In the genomic region with DNA sequence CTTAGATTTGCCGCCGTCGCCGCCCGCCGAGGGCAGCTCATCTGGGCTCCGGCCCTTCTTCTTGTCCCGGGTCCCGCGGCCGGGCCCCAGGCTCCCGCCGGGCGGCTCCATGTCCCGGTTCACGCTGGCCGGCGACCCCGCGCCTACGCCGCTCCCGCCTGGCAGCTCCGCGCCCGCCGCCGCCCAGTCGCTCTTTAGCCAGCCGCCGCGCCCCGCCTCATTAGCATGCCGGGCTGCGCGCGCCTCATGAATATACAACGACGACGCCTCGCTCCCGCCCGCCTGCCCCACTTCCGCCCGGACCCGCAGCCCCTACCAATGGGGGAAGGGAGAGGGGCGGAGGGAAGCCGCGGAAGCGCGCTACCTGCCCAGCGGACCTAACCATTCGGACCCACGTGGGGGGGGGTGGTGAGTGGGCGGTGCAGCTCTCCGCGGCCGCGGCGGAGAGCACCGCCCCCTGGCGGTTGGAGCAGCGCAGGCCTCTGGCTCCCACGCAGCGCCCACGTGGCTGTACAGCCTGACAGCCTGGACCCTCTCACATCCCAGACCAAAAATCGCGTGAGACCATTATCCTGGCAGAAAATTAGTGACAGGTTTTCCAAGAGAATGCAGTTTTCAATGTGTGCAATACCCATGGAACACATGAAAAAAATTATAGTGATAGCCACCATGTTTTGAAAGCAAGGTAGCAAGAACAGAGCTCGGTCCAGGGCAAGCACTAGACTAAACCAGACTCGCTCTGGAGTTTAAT, we compare ENCODE assay signal across 1 cellular context.
A peak's percentile ranks its signal among the peaks of the same experiment; 100 is the strongest.
TF ChIP-seq lines count a peak whose summit lies in the region.

A gene (minus strand): TSS at position 197 of the 751 bp plus-strand sequence. CDS start 86 bp downstream, at position 111.

TF ChIP-seq in HepG2, 621 proteins besides CTCF, POLR2A, EP300 and RAD21 (continued from another document and continues in another):
- TF ChIP-seq, protein P1, sequence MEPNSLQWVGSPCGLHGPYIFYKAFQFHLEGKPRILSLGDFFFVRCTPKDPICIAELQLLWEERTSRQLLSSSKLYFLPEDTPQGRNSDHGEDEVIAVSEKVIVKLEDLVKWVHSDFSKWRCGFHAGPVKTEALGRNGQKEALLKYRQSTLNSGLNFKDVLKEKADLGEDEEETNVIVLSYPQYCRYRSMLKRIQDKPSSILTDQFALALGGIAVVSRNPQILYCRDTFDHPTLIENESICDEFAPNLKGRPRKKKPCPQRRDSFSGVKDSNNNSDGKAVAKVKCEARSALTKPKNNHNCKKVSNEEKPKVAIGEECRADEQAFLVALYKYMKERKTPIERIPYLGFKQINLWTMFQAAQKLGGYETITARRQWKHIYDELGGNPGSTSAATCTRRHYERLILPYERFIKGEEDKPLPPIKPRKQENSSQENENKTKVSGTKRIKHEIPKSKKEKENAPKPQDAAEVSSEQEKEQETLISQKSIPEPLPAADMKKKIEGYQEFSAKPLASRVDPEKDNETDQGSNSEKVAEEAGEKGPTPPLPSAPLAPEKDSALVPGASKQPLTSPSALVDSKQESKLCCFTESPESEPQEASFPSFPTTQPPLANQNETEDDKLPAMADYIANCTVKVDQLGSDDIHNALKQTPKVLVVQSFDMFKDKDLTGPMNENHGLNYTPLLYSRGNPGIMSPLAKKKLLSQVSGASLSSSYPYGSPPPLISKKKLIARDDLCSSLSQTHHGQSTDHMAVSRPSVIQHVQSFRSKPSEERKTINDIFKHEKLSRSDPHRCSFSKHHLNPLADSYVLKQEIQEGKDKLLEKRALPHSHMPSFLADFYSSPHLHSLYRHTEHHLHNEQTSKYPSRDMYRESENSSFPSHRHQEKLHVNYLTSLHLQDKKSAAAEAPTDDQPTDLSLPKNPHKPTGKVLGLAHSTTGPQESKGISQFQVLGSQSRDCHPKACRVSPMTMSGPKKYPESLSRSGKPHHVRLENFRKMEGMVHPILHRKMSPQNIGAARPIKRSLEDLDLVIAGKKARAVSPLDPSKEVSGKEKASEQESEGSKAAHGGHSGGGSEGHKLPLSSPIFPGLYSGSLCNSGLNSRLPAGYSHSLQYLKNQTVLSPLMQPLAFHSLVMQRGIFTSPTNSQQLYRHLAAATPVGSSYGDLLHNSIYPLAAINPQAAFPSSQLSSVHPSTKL (CRISPR knock-in tag; IDR thresholded peaks at IDR 0.05) = peak; percentile 77
- TF ChIP-seq SRSF4 (IDR thresholded peaks at IDR 0.05; ENCODE audit: low read depth, low read length, poor library complexity, severe bottlenecking) (no peak), CBX5 (CRISPR knock-in tag; IDR thresholded peaks at IDR 0.05; ENCODE audit: borderline replicate concordance) (peak; percentile 80; the same call in 1 of the 2 replicates), ZNF709 (CRISPR knock-in tag; IDR thresholded peaks at IDR 0.05) (peak; percentile 75), ATF7 (IDR thresholded peaks at IDR 0.05) (peak; percentile 36; the same call in 1 of the 2 replicates), ATF7 (CRISPR knock-in tag; IDR thresholded peaks at IDR 0.05) (no peak), ZNF343 (CRISPR knock-in tag; IDR thresholded peaks at IDR 0.05) (no peak), ZNF468 (CRISPR knock-in tag; IDR thresholded peaks at IDR 0.05) (no peak), FOSL2 (CRISPR knock-in tag; IDR thresholded peaks at IDR 0.05) (peak; percentile 60), MXD4 (CRISPR knock-in tag; IDR thresholded peaks at IDR 0.05) (peak; percentile 98), TSC22D2 (CRISPR knock-in tag; IDR thresholded peaks at IDR 0.05; ENCODE audit: borderline replicate concordance) (no peak), CCDC6 (CRISPR knock-in tag; IDR thresholded peaks at IDR 0.05) (peak; percentile 97), ZNF382 (CRISPR knock-in tag; IDR thresholded peaks at IDR 0.05; ENCODE audit: borderline replicate concordance) (no peak), ZMYM3 (CRISPR knock-in tag; IDR thresholded peaks at IDR 0.05) (no peak), RAD51 (IDR thresholded peaks at IDR 0.05; ENCODE audit: borderline replicate concordance) (no peak), SSRP1 (CRISPR knock-in tag; IDR thresholded peaks at IDR 0.05) (no peak), ZNF556 (CRISPR knock-in tag; IDR thresholded peaks at IDR 0.05; ENCODE audit: borderline replicate concordance) (peak; percentile 65; the same call in 1 of the 2 replicates), ZNF235 (CRISPR knock-in tag; IDR thresholded peaks at IDR 0.05; ENCODE audit: borderline replicate concordance) (peak; percentile 48; the same call in 1 of the 2 replicates), NR3C1 (CRISPR knock-in tag; IDR thresholded peaks at IDR 0.05) (no peak), ELF4 (CRISPR knock-in tag; IDR thresholded peaks at IDR 0.05; ENCODE audit: borderline replicate concordance) (peak; percentile 74; the same call in 1 of the 2 replicates), ZNF780A (CRISPR knock-in tag; IDR thresholded peaks at IDR 0.05) (no peak), TAF1 (CRISPR knock-in tag; IDR thresholded peaks at IDR 0.05) (peak; percentile 64; the same call in 1 of the 2 replicates), ZNF83 (CRISPR knock-in tag; IDR thresholded peaks at IDR 0.05; ENCODE audit: borderline replicate concordance) (no peak), HOXA5 (CRISPR knock-in tag; IDR thresholded peaks at IDR 0.05) (peak; percentile 70; the same call in 1 of the 2 replicates), ARNTL (CRISPR knock-in tag; IDR thresholded peaks at IDR 0.05) (peak; percentile 82), ZNF615 (CRISPR knock-in tag; IDR thresholded peaks at IDR 0.05; ENCODE audit: borderline replicate concordance) (no peak), EED (CRISPR knock-in tag; IDR thresholded peaks at IDR 0.05) (no peak), HOXA3 (CRISPR knock-in tag; IDR thresholded peaks at IDR 0.05) (peak; percentile 86), ONECUT2 (CRISPR knock-in tag; IDR thresholded peaks at IDR 0.05) (no peak), MTA3 (CRISPR knock-in tag; IDR thresholded peaks at IDR 0.05) (no peak), ZZZ3 (CRISPR knock-in tag; IDR thresholded peaks at IDR 0.05; ENCODE audit: borderline replicate concordance) (peak; percentile 57; the same call in 1 of the 2 replicates), TGIF2 (CRISPR knock-in tag; IDR thresholded peaks at IDR 0.05) (peak; percentile 90), DR1 (CRISPR knock-in tag; IDR thresholded peaks at IDR 0.05) (0 out of 2 replicates have a peak, but pooled peaks have one; percentile 39), CHD2 (IDR thresholded peaks at IDR 0.05; ENCODE audit: low read depth, low read length) (peak; percentile 63; the same call in 1 of the 2 replicates)
- TF ChIP-seq, protein P2, sequence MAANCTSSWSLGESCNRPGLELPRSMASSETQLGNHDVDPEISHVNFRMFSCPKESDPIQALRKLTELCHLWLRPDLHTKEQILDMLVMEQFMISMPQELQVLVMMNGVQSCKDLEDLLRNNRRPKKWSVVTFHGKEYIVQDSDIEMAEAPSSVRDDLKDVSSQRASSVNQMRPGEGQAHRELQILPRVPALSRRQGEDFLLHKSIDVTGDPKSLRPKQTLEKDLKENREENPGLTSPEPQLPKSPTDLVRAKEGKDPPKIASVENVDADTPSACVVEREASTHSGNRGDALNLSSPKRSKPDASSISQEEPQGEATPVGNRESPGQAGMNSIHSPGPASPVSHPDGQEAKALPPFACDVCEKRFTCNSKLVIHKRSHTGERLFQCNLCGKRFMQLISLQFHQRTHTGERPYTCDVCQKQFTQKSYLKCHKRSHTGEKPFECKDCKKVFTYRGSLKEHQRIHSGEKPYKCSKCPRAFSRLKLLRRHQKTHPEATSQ (CRISPR knock-in tag; IDR thresholded peaks at IDR 0.05; ENCODE audit: borderline replicate concordance) = peak; percentile 60; the same call in 1 of the 2 replicates
- TF ChIP-seq, protein P3, sequence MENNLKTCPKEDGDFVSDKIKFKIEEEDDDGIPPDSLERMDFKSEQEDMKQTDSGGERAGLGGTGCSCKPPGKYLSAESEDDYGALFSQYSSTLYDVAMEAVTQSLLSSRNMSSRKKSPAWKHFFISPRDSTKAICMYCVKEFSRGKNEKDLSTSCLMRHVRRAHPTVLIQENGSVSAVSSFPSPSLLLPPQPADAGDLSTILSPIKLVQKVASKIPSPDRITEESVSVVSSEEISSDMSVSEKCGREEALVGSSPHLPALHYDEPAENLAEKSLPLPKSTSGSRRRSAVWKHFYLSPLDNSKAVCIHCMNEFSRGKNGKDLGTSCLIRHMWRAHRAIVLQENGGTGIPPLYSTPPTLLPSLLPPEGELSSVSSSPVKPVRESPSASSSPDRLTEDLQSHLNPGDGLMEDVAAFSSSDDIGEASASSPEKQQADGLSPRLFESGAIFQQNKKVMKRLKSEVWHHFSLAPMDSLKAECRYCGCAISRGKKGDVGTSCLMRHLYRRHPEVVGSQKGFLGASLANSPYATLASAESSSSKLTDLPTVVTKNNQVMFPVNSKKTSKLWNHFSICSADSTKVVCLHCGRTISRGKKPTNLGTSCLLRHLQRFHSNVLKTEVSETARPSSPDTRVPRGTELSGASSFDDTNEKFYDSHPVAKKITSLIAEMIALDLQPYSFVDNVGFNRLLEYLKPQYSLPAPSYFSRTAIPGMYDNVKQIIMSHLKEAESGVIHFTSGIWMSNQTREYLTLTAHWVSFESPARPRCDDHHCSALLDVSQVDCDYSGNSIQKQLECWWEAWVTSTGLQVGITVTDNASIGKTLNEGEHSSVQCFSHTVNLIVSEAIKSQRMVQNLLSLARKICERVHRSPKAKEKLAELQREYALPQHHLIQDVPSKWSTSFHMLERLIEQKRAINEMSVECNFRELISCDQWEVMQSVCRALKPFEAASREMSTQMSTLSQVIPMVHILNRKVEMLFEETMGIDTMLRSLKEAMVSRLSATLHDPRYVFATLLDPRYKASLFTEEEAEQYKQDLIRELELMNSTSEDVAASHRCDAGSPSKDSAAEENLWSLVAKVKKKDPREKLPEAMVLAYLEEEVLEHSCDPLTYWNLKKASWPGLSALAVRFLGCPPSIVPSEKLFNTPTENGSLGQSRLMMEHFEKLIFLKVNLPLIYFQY (CRISPR knock-in tag; IDR thresholded peaks at IDR 0.05; ENCODE audit: borderline replicate concordance) = no peak
- TF ChIP-seq, protein P4, sequence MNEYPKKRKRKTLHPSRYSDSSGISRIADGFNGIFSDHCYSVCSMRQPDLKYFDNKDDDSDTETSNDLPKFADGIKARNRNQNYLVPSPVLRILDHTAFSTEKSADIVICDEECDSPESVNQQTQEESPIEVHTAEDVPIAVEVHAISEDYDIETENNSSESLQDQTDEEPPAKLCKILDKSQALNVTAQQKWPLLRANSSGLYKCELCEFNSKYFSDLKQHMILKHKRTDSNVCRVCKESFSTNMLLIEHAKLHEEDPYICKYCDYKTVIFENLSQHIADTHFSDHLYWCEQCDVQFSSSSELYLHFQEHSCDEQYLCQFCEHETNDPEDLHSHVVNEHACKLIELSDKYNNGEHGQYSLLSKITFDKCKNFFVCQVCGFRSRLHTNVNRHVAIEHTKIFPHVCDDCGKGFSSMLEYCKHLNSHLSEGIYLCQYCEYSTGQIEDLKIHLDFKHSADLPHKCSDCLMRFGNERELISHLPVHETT (CRISPR knock-in tag; conservative IDR thresholded peaks at IDR 0.05) = peak; percentile 66; the same call in 1 of the 2 replicates
- TF ChIP-seq, protein P5, sequence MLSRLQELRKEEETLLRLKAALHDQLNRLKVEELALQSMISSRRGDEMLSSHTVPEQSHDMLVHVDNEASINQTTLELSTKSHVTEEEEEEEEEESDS (CRISPR knock-in tag; IDR thresholded peaks at IDR 0.05; ENCODE audit: borderline replicate concordance) = no peak
- TF ChIP-seq, protein P6, sequence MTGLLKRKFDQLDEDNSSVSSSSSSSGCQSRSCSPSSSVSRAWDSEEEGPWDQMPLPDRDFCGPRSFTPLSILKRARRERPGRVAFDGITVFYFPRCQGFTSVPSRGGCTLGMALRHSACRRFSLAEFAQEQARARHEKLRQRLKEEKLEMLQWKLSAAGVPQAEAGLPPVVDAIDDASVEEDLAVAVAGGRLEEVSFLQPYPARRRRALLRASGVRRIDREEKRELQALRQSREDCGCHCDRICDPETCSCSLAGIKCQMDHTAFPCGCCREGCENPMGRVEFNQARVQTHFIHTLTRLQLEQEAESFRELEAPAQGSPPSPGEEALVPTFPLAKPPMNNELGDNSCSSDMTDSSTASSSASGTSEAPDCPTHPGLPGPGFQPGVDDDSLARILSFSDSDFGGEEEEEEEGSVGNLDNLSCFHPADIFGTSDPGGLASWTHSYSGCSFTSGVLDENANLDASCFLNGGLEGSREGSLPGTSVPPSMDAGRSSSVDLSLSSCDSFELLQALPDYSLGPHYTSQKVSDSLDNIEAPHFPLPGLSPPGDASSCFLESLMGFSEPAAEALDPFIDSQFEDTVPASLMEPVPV (CRISPR knock-in tag; IDR thresholded peaks at IDR 0.05) = no peak
- TF ChIP-seq, protein P7, sequence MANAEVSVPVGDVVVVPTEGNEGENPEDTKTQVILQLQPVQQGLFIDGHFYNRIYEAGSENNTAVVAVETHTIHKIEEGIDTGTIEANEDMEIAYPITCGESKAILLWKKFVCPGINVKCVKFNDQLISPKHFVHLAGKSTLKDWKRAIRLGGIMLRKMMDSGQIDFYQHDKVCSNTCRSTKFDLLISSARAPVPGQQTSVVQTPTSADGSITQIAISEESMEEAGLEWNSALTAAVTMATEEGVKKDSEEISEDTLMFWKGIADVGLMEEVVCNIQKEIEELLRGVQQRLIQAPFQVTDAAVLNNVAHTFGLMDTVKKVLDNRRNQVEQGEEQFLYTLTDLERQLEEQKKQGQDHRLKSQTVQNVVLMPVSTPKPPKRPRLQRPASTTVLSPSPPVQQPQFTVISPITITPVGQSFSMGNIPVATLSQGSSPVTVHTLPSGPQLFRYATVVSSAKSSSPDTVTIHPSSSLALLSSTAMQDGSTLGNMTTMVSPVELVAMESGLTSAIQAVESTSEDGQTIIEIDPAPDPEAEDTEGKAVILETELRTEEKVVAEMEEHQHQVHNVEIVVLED (CRISPR knock-in tag; IDR thresholded peaks at IDR 0.05; ENCODE audit: borderline replicate concordance) = peak; percentile 93
- TF ChIP-seq, protein P8, sequence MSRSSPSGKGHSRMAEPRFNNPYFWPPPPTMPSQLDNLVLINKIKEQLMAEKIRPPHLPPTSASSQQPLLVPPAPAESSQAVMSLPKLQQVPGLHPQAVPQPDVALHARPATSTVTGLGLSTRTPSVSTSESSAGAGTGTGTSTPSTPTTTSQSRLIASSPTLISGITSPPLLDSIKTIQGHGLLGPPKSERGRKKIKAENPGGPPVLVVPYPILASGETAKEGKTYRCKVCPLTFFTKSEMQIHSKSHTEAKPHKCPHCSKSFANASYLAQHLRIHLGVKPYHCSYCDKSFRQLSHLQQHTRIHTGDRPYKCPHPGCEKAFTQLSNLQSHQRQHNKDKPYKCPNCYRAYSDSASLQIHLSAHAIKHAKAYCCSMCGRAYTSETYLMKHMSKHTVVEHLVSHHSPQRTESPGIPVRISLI (CRISPR knock-in tag; IDR thresholded peaks at IDR 0.05; ENCODE audit: borderline replicate concordance) = peak; percentile 42; the same call in 1 of the 2 replicates
